26 cellular contexts compared by ENCODE assay signal in the genomic region with DNA sequence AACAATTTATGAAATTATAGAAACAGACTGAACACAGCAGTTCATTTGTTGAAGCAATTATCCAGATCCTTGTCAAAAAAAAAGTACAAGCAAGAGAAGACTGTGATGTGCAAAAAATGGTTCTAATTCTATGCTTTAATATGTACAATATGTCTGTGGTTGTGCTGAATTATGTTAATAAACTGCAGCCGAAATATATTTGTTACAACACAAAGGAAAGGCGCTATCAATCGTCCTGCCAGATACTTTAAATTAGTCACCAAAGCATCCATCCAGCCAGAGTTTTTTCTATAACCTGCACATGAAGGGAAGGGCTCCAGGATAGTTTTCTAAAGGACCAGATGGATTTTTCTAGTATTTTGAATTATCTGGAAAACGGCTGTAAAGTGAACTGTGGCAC.
A peak's percentile ranks its signal among the peaks of the same experiment; 100 is the strongest.
DNase-seq lines count a peak whose midpoint lies in the region; ATAC-seq and TF ChIP-seq lines count a peak whose summit lies in the region.
"Had no signal": no experiment of that assay in that cellular context is flagged by ENCODE, and none has a peak within 500 bp of the region (broad histone marks: within the 10 kb centered on the region; RNA-seq: fewer than 3 reads in every experiment).

No MANE protein-coding gene starts in this region.

- intact Hi-C loops in spleen (cut with DNase I; ENCODE audit: low total_unique reads), result no loop called here

- 66 to 70% (median 67%) methylated on average over 4 of the region's 4 CpGs for WGBS in spleen, 5 donors

- H3K4me3 ChIP-seq in foreskin fibroblast (ENCODE audit: low read depth in 1 of 2, low read length in 2 of 2) (no peak overlapping the region), spleen (no peak overlapping the region)
- H3K4me3 ChIP-seq: GM12878, SJCRH30 had no signal

- no peaks in the 10 kb centered on the region for H3K36me3 ChIP-seq in spleen
- H3K36me3 ChIP-seq: SJCRH30 had no signal

- peak; percentile 53 for ATAC-seq in SK-N-SH treated with all-trans-retinoic acid at 6 μM for 48 hours
- no peak for ATAC-seq in effector memory CD8-positive, alpha-beta T cell (replicated peaks)
- ATAC-seq: CD8-positive, alpha-beta T cell; HCT116; PC-3; Right ventricle myocardium inferior had no signal

- no peak for TF ChIP-seq POLR2A in spleen (IDR thresholded peaks at IDR 0.05)

- H3K27ac Mint-ChIP-seq in effector memory CD8-positive, alpha-beta T cell, result no peak overlapping the region
- H3K27ac Mint-ChIP-seq: B cell; CD8-positive, alpha-beta T cell; IgD-negative memory B cell had no signal

- no peak overlapping the region for H3K4me3 Mint-ChIP-seq in effector memory CD8-positive, alpha-beta T cell
- H3K4me3 Mint-ChIP-seq: B cell; CD8-positive, alpha-beta T cell; IgD-negative memory B cell had no signal

- H3K36me3 Mint-ChIP-seq in effector memory CD8-positive, alpha-beta T cell (ENCODE audit: insufficient read depth), result no peaks in the 10 kb centered on the region
- H3K36me3 Mint-ChIP-seq: CD8-positive, alpha-beta T cell; IgD-negative memory B cell had no signal

- no peak for TF ChIP-seq CTCF in foreskin fibroblast (IDR thresholded peaks at IDR 0.05; ENCODE audit: low read depth, low read length)
- no peak for TF ChIP-seq CTCF in spleen (IDR thresholded peaks at IDR 0.05 in 8 of 11, conservative IDR thresholded peaks at IDR 0.05 in 3 of 11)

- DNase-seq in GM03348 (ENCODE audit: low spot score) (peak; percentile 30), fibroblast of gingiva (ENCODE audit: low read depth) (peak; percentile 73), foreskin fibroblast (peak; percentile 21 to 58), spleen (no peak), middle frontal gyrus (ENCODE audit: extremely low spot score, low spot score) (no peak)
- DNase-seq in effector memory CD8-positive, alpha-beta T cell, result no peak
- DNase-seq in activated CD4-positive, alpha-beta T cell treated with anti-CD3 and anti-CD28 coated beads, Interleukin-2, amount 50 U/mL, for 1 hour, result no peak
- DNase-seq: Caco-2; CD8-positive, alpha-beta T cell; MM.1S; NCI-H2029; NCI-H446 treated with DMSO at 0.1 percent for 48 hours; NCI-H526; NCI-H82; NK-92 treated with Interleukin-12 subunit alpha and Interleukin-12 subunit beta, amount 100 ng/mL, for 24 hours; PC-3; SJCRH30 had no signal

- no peak overlapping the region for H3K27ac ChIP-seq in spleen
- H3K27ac ChIP-seq: C4-2B, HL-60, KMS-11, SJCRH30 had no signal

- no peaks in the 10 kb centered on the region for H3K4me1 Mint-ChIP-seq in effector memory CD8-positive, alpha-beta T cell (ENCODE audit: low read depth in 2 of 2)
- H3K4me1 Mint-ChIP-seq: B cell, IgD-negative memory B cell had no signal

- H3K27me3 Mint-ChIP-seq in effector memory CD8-positive, alpha-beta T cell, result no peaks in the 10 kb centered on the region
- H3K27me3 Mint-ChIP-seq: B cell, IgD-negative memory B cell had no signal

- H3K9me3 Mint-ChIP-seq in effector memory CD8-positive, alpha-beta T cell, result peaks cover 0 to 1% of the 10 kb centered on the region in 2 donors

- no peaks in the 10 kb centered on the region for H3K4me1 ChIP-seq in spleen
- H3K4me1 ChIP-seq: Caco-2 had no signal

- no peaks in the 10 kb centered on the region for H3K27me3 ChIP-seq in spleen (replicated peaks in 1 of 7)
- H3K27me3 ChIP-seq: SJCRH30 had no signal

- H3K9me3 ChIP-seq in spleen, result no peaks in the 10 kb centered on the region
- H3K9me3 ChIP-seq: Caco-2, SJCRH30 had no signal

TF ChIP-seq in SK-N-SH treated with all-trans-retinoic acid at 6 μM for 48 hours, 23 proteins besides CTCF, POLR2A, EP300 and RAD21:
- TF ChIP-seq SNAI2 (CRISPR knock-in tag; IDR thresholded peaks at IDR 0.05) (no peak), ISL1 (CRISPR knock-in tag; IDR thresholded peaks at IDR 0.05) (no peak), ZNF565 (CRISPR knock-in tag; conservative IDR thresholded peaks at IDR 0.05; ENCODE audit: low read depth) (no peak), RARB (CRISPR knock-in tag; IDR thresholded peaks at IDR 0.05) (no peak), CSDC2 (CRISPR knock-in tag; IDR thresholded peaks at IDR 0.05) (no peak), GLIS3 (CRISPR knock-in tag; IDR thresholded peaks at IDR 0.05) (no peak), TSHZ2 (CRISPR knock-in tag; IDR thresholded peaks at IDR 0.05) (no peak), TOX (CRISPR knock-in tag; IDR thresholded peaks at IDR 0.05; ENCODE audit: borderline replicate concordance) (no peak), ZC3H10 (CRISPR knock-in tag; IDR thresholded peaks at IDR 0.05) (no peak)
- TF ChIP-seq, protein P1, sequence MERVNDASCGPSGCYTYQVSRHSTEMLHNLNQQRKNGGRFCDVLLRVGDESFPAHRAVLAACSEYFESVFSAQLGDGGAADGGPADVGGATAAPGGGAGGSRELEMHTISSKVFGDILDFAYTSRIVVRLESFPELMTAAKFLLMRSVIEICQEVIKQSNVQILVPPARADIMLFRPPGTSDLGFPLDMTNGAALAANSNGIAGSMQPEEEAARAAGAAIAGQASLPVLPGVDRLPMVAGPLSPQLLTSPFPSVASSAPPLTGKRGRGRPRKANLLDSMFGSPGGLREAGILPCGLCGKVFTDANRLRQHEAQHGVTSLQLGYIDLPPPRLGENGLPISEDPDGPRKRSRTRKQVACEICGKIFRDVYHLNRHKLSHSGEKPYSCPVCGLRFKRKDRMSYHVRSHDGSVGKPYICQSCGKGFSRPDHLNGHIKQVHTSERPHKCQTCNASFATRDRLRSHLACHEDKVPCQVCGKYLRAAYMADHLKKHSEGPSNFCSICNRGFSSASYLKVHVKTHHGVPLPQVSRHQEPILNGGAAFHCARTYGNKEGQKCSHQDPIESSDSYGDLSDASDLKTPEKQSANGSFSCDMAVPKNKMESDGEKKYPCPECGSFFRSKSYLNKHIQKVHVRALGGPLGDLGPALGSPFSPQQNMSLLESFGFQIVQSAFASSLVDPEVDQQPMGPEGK (CRISPR knock-in tag; IDR thresholded peaks at IDR 0.05; ENCODE audit: borderline replicate concordance), result no peak
- TF ChIP-seq, protein P2, sequence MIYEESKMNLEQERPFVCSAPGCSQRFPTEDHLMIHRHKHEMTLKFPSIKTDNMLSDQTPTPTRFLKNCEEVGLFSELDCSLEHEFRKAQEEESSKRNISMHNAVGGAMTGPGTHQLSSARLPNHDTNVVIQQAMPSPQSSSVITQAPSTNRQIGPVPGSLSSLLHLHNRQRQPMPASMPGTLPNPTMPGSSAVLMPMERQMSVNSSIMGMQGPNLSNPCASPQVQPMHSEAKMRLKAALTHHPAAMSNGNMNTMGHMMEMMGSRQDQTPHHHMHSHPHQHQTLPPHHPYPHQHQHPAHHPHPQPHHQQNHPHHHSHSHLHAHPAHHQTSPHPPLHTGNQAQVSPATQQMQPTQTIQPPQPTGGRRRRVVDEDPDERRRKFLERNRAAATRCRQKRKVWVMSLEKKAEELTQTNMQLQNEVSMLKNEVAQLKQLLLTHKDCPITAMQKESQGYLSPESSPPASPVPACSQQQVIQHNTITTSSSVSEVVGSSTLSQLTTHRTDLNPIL (CRISPR knock-in tag; IDR thresholded peaks at IDR 0.05; ENCODE audit: low read depth), result no peak
- TF ChIP-seq, protein P3, sequence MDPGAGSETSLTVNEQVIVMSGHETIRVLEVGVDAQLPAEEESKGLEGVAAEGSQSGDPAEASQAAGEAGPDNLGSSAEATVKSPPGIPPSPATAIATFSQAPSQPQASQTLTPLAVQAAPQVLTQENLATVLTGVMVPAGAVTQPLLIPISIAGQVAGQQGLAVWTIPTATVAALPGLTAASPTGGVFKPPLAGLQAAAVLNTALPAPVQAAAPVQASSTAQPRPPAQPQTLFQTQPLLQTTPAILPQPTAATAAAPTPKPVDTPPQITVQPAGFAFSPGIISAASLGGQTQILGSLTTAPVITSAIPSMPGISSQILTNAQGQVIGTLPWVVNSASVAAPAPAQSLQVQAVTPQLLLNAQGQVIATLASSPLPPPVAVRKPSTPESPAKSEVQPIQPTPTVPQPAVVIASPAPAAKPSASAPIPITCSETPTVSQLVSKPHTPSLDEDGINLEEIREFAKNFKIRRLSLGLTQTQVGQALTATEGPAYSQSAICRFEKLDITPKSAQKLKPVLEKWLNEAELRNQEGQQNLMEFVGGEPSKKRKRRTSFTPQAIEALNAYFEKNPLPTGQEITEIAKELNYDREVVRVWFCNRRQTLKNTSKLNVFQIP (CRISPR knock-in tag; IDR thresholded peaks at IDR 0.05; ENCODE audit: borderline replicate concordance, low read depth), result no peak

Comparison
In these comparisons a context has a peak if more than half of its experiments do, and no peak if none do; other contexts are left out.
1. DNase-seq: peak in GM03348 (single experiment), fibroblast of gingiva (single experiment) and foreskin fibroblast (2 of 2); none in spleen (single experiment), middle frontal gyrus (single experiment), effector memory CD8-positive, alpha-beta T cell (0 of 3) and activated CD4-positive, alpha-beta T cell treated with anti-CD3 and anti-CD28 coated beads, Interleukin-2, amount 50 U/mL, for 1 hour (single experiment).